Comparison of ENCODE assay signal across 20 cellular contexts in the genomic region with DNA sequence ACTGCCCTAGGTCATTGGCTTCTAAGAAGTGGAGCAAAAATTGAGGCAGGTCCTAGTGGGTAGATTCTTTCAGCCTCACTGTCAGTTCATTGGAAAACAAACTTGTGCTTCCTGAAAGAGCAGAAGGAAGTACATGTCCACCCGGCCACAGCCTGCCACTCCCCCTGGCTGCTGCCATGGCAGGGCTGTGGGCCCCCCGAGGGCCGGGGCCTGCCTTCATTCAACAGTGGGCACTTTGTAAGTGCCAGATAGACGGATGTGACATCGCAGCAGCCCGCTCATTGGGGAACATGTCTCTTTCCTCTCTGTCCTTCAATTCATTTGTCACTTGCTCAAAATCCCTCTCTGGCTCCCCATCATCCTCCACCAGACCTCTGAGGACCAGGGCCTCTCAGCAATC.
"Had no signal": no experiment of that assay in that cellular context is flagged by ENCODE, and none has a peak within 500 bp of the region (broad histone marks: within the 10 kb centered on the region; RNA-seq: fewer than 3 reads in every experiment).

No MANE protein-coding gene starts in this region.

- H3K9me3 Mint-ChIP-seq: central memory CD8-positive, alpha-beta T cell; dendritic cell treated with granulocyte-macrophage colony-stimulating factor and Interleukin-4, amounts not matched to agents 40 ng/mL and 50 ng/mL, for 4 days; effector memory CD8-positive, alpha-beta T cell; immature natural killer cell; neural crest cell had no signal

- H3K27ac ChIP-seq: epithelial cell of prostate, esophagus muscularis mucosa, gastroesophageal sphincter, left ventricle myocardium inferior, pancreas, prostate gland, right lobe of liver had no signal

- DNase-seq: effector memory CD8-positive, alpha-beta T cell; glutamatergic neuron; immature natural killer cell; left ventricle myocardium inferior; mesenchymal stem cell; naive B cell; occipital lobe; pancreas; stimulated activated CD4-positive, alpha-beta T cell treated with anti-CD3 and anti-CD28 coated beads, Interleukin-2, amount 100 ng/mL, for 24 hours; stimulated activated naive CD4-positive, alpha-beta T cell; trophoblast cell had no signal

- H3K27me3 Mint-ChIP-seq: dendritic cell treated with granulocyte-macrophage colony-stimulating factor and Interleukin-4, amounts not matched to agents 40 ng/mL and 50 ng/mL, for 4 days had no signal

- H3K36me3 Mint-ChIP-seq: immature natural killer cell, naive B cell had no signal

- H3K4me3 Mint-ChIP-seq: central memory CD8-positive, alpha-beta T cell; dendritic cell treated with granulocyte-macrophage colony-stimulating factor and Interleukin-4, amounts not matched to agents 40 ng/mL and 50 ng/mL, for 4 days; effector memory CD8-positive, alpha-beta T cell; immature natural killer cell; naive B cell; neural crest cell had no signal

- H3K4me3 ChIP-seq: esophagus muscularis mucosa, gastroesophageal sphincter, left ventricle myocardium inferior, lung, pancreas, prostate gland, right lobe of liver had no signal

- ATAC-seq: effector memory CD8-positive, alpha-beta T cell; gastroesophageal sphincter; pancreas; right lobe of liver had no signal

- H3K4me1 Mint-ChIP-seq: central memory CD8-positive, alpha-beta T cell; immature natural killer cell had no signal

- H3K36me3 ChIP-seq: esophagus muscularis mucosa, gastroesophageal sphincter, left ventricle myocardium inferior, pancreas, prostate gland, right lobe of liver had no signal

- H3K4me1 ChIP-seq: esophagus muscularis mucosa, gastroesophageal sphincter, left ventricle myocardium inferior, pancreas, prostate gland, right lobe of liver had no signal

- H3K27me3 ChIP-seq: esophagus muscularis mucosa, gastroesophageal sphincter, pancreas, right lobe of liver had no signal

- H3K27ac Mint-ChIP-seq: dendritic cell treated with granulocyte-macrophage colony-stimulating factor and Interleukin-4, amounts not matched to agents 40 ng/mL and 50 ng/mL, for 4 days; effector memory CD8-positive, alpha-beta T cell; immature natural killer cell had no signal

- H3K9me3 ChIP-seq: esophagus muscularis mucosa, gastroesophageal sphincter, pancreas, prostate gland, right lobe of liver had no signal
